ENCODE assay signal across 18 cellular contexts in genomic region chr20:7843613-7844012, GRCh38.
DNase-seq lines count a peak whose midpoint lies in the region; ATAC-seq, FAIRE-seq and TF ChIP-seq lines count a peak whose summit lies in the region.
"Had no signal": no experiment of that assay in that cellular context is flagged by ENCODE, and none has a peak within 500 bp of the region (broad histone marks: within the 10 kb centered on the region; RNA-seq: fewer than 3 reads in every experiment).

No MANE protein-coding gene starts in this region.

- ATAC-seq in lower lobe of right lung (no peak), GM18867 (IDR thresholded peaks at IDR 0.05; ENCODE audit: unreplicated experiment) (no peak)

- no peak overlapping the region for H2AFZ ChIP-seq in astrocyte (ENCODE audit: low read depth, low read length)

- H3K9me3 ChIP-seq in astrocyte (ENCODE audit: insufficient read depth, low read depth, low read length) (no peaks in the 10 kb centered on the region), sigmoid colon (no peaks in the 10 kb centered on the region), lower lobe of right lung (no peaks in the 10 kb centered on the region)
- H3K9me3 ChIP-seq: BLaER1 treated with 17β-estradiol and CSF1 and Interleukin-3, amounts not matched to agents 10 nM and 100 nM; Peyer's patch; tibial artery had no signal

- intact Hi-C loops in sigmoid colon (cut with DNase I), result no loop called here
- intact Hi-C loops in lower lobe of right lung (cut with DNase I), result no loop called here

- H3K27me3 Mint-ChIP-seq in astrocyte (ENCODE audit: low read depth, unreplicated experiment), result no peaks in the 10 kb centered on the region
- H3K27me3 Mint-ChIP-seq: activated naive CD4-positive, alpha-beta T cell treated with anti-CD3 and anti-CD28 coated beads, Interleukin-2, amount 10 ng/mL, durations not matched to agents 7 days and 5 days had no signal

- H3K4me3 ChIP-seq in astrocyte (ENCODE audit: insufficient read depth, low read depth, low read length) (no peak overlapping the region), foreskin fibroblast (ENCODE audit: low read depth in 1 of 2, low read length in 2 of 2) (no peak overlapping the region), sigmoid colon (no peak overlapping the region), lower lobe of right lung (no peak overlapping the region)
- H3K4me3 ChIP-seq: BLaER1 treated with 17β-estradiol and CSF1 and Interleukin-3, amounts not matched to agents 10 nM and 100 nM; Peyer's patch; skin epidermis; tibial artery had no signal

- H3K27ac ChIP-seq in astrocyte (ENCODE audit: low read depth, low read length), result no peak overlapping the region
- H3K27ac ChIP-seq in sigmoid colon, result no peak overlapping the region
- no peak overlapping the region for H3K27ac ChIP-seq in lower lobe of right lung
- H3K27ac ChIP-seq: BLaER1 treated with 17β-estradiol and CSF1 and Interleukin-3, amounts not matched to agents 10 nM and 100 nM; Peyer's patch; skin epidermis; tibial artery had no signal

- peaks cover 23% of the 10 kb centered on the region for H3K4me1 Mint-ChIP-seq in astrocyte (ENCODE audit: low read depth, unreplicated experiment)
- H3K4me1 Mint-ChIP-seq: activated naive CD4-positive, alpha-beta T cell treated with anti-CD3 and anti-CD28 coated beads, Interleukin-2, amount 10 ng/mL, durations not matched to agents 7 days and 5 days had no signal

- no peaks in the 10 kb centered on the region for H3K36me3 ChIP-seq in astrocyte (ENCODE audit: insufficient read depth, low read length)
- H3K36me3 ChIP-seq in sigmoid colon, result no peaks in the 10 kb centered on the region
- H3K36me3 ChIP-seq in lower lobe of right lung, result no peaks in the 10 kb centered on the region
- H3K36me3 ChIP-seq: BLaER1 treated with 17β-estradiol and CSF1 and Interleukin-3, amounts not matched to agents 10 nM and 100 nM; Peyer's patch; tibial artery had no signal

- no peak for TF ChIP-seq EP300 in sigmoid colon (IDR thresholded peaks at IDR 0.05)

- H3K36me3 Mint-ChIP-seq in astrocyte (ENCODE audit: low read depth, unreplicated experiment), result no peaks in the 10 kb centered on the region
- H3K36me3 Mint-ChIP-seq: activated naive CD4-positive, alpha-beta T cell treated with anti-CD3 and anti-CD28 coated beads, Interleukin-2, amount 10 ng/mL, durations not matched to agents 7 days and 5 days had no signal

- DNase-seq in GM03348 (ENCODE audit: low spot score) (peak; percentile 31), astrocyte (ENCODE audit: low read depth) (peak; percentile 6), foreskin fibroblast (peak; percentile 85 to 91), sigmoid colon (peak; percentile 75), lower lobe of right lung (no peak), NOMO-1 treated with DMSO at 0.1 percent for 48 hours (lab: John Stamatoyannopoulos, UW; ENCODE audit: unreplicated experiment) (no peak), NAMALWA (ENCODE audit: low spot score) (no peak)
- DNase-seq: activated CD4-positive, alpha-beta T cell treated with anti-CD3 and anti-CD28 coated beads, Interleukin-2, amount 50 U/mL, for 1 hour; activated naive CD4-positive, alpha-beta T cell treated with anti-CD3 and anti-CD28 coated beads, Interleukin-2, amount 10 ng/mL, durations not matched to agents 7 days and 5 days; DMS 273 treated with DMSO at 0.1 percent for 48 hours; NCI-H2107; Peyer's patch; stimulated activated CD4-positive, alpha-beta T cell treated with anti-CD3 and anti-CD28 coated beads, Interleukin-4, amount 100 ng/mL, for 24 hours; SW 1271 had no signal

- H3K27me3 ChIP-seq in astrocyte (ENCODE audit: insufficient read depth, low read length), result no peaks in the 10 kb centered on the region
- H3K27me3 ChIP-seq in sigmoid colon, result no peaks in the 10 kb centered on the region
- no peaks in the 10 kb centered on the region for H3K27me3 ChIP-seq in lower lobe of right lung (ENCODE audit: low read depth)
- H3K27me3 ChIP-seq: BLaER1 treated with 17β-estradiol and CSF1 and Interleukin-3, amounts not matched to agents 10 nM and 100 nM; Peyer's patch; tibial artery had no signal

- H3K4me1 ChIP-seq in astrocyte (ENCODE audit: insufficient read depth, low read length) (peaks cover 21% of the 10 kb centered on the region), sigmoid colon (peaks cover 0 to 15% (median 3%) of the 10 kb centered on the region in 4 donors), lower lobe of right lung (no peaks in the 10 kb centered on the region)
- H3K4me1 ChIP-seq: Peyer's patch had no signal

- no peaks in the 10 kb centered on the region for H3K79me2 ChIP-seq in astrocyte (ENCODE audit: insufficient read depth, low read length)

- H3K4me3 Mint-ChIP-seq in astrocyte (ENCODE audit: unreplicated experiment), result no peak overlapping the region
- H3K4me3 Mint-ChIP-seq: activated naive CD4-positive, alpha-beta T cell treated with anti-CD3 and anti-CD28 coated beads, Interleukin-2, amount 10 ng/mL, durations not matched to agents 7 days and 5 days had no signal

- FAIRE-seq in astrocyte (lab: Jason Lieb, UNC), result no peak

- H3K9ac ChIP-seq in astrocyte (ENCODE audit: low read length), result no peak overlapping the region
- H3K9ac ChIP-seq: BLaER1 treated with 17β-estradiol and CSF1 and Interleukin-3, amounts not matched to agents 10 nM and 100 nM had no signal

- no peak for TF ChIP-seq POLR2A in sigmoid colon (IDR thresholded peaks at IDR 0.05)

- H4K20me1 ChIP-seq in astrocyte (ENCODE audit: insufficient read depth, low read length), result no peaks in the 10 kb centered on the region

- no peak overlapping the region for H3K27ac Mint-ChIP-seq in astrocyte (ENCODE audit: unreplicated experiment)
- H3K27ac Mint-ChIP-seq: activated naive CD4-positive, alpha-beta T cell treated with anti-CD3 and anti-CD28 coated beads, Interleukin-2, amount 10 ng/mL, durations not matched to agents 7 days and 5 days had no signal

- H3K4me2 ChIP-seq in astrocyte (ENCODE audit: low read length), result no peak overlapping the region
- H3K4me2 ChIP-seq: BLaER1 treated with 17β-estradiol and CSF1 and Interleukin-3, amounts not matched to agents 10 nM and 100 nM had no signal

- peaks cover 2% of the 10 kb centered on the region for H3K9me3 Mint-ChIP-seq in astrocyte (ENCODE audit: unreplicated experiment)
- H3K9me3 Mint-ChIP-seq: activated naive CD4-positive, alpha-beta T cell treated with anti-CD3 and anti-CD28 coated beads, Interleukin-2, amount 10 ng/mL, durations not matched to agents 7 days and 5 days had no signal

- TF ChIP-seq CTCF in astrocyte (IDR thresholded peaks at IDR 0.05; ENCODE audit: insufficient read depth, low read depth, low read length) (no peak), foreskin fibroblast (IDR thresholded peaks at IDR 0.05; ENCODE audit: low read depth, low read length) (no peak), sigmoid colon (IDR thresholded peaks at IDR 0.05) (no peak), lower lobe of right lung (IDR thresholded peaks at IDR 0.05) (no peak)

Comparison
In these comparisons a context has a peak if more than half of its experiments do, and no peak if none do; other contexts are left out.
1. DNase-seq: peak in GM03348 (single experiment), astrocyte (single experiment), foreskin fibroblast (2 of 2) and sigmoid colon (single experiment); none in lower lobe of right lung (single experiment), NOMO-1 treated with DMSO at 0.1 percent for 48 hours (single experiment) and NAMALWA (single experiment).